18 cellular contexts compared by ENCODE assay signal in genomic region chr13:95033890-95034289, GRCh38.
A peak's percentile ranks its signal among the peaks of the same experiment; 100 is the strongest.
DNase-seq lines count a peak whose midpoint lies in the region; ATAC-seq and TF ChIP-seq lines count a peak whose summit lies in the region.
"Had no signal": no experiment of that assay in that cellular context is flagged by ENCODE, and none has a peak within 500 bp of the region (broad histone marks: within the 10 kb centered on the region; RNA-seq: fewer than 3 reads in every experiment).

No MANE protein-coding gene starts in this region.

- peaks cover 14% of the 10 kb centered on the region for H3K4me1 ChIP-seq in GM23338 (ENCODE audit: insufficient read depth)
- H3K4me1 ChIP-seq: A549, psoas muscle, SJCRH30 had no signal

- no peak overlapping the region for H2AFZ ChIP-seq in neural cell (ENCODE audit: low read depth, low read length)
- no peak overlapping the region for H2AFZ ChIP-seq in GM23338

- no peak overlapping the region for H3K4me3 Mint-ChIP-seq in activated naive CD4-positive, alpha-beta T cell treated with anti-CD3 and anti-CD28 coated beads, Interleukin-2, amount 10 ng/mL, durations not matched to agents 7 days and 5 days
- no peak overlapping the region for H3K4me3 Mint-ChIP-seq in GM23338
- H3K4me3 Mint-ChIP-seq: activated naive CD8-positive, alpha-beta T cell treated with anti-CD3 and anti-CD28 coated beads, Interleukin-2, amount 10 ng/mL, durations not matched to agents 7 days and 5 days had no signal

- DNase-seq in activated naive CD4-positive, alpha-beta T cell treated with anti-CD3 and anti-CD28 coated beads, Interleukin-2, amount 10 ng/mL, durations not matched to agents 7 days and 5 days, result no peak
- DNase-seq in activated naive CD4-positive, alpha-beta T cell treated with anti-CD3 and anti-CD28 coated beads, Interleukin-2, amount 50 U/mL, for 16 hours, result no peak
- DNase-seq in retina (no peak), GM23338 (ENCODE audit: low spot score) (no peak), NCI-H2081 treated with DMSO at 0.1 percent for 48 hours (lab: John Stamatoyannopoulos, UW) (no peak)
- DNase-seq: activated naive CD8-positive, alpha-beta T cell treated with anti-CD3 and anti-CD28 coated beads, Interleukin-2, amount 10 ng/mL, durations not matched to agents 7 days and 5 days; GF-D8; left cardiac atrium; MV-4-11; NCI-H2171; NK-92 treated with Interleukin-12 subunit alpha and Interleukin-12 subunit beta, amount 100 ng/mL, for 24 hours; psoas muscle; SJCRH30 had no signal

- H3K36me3 Mint-ChIP-seq in activated naive CD4-positive, alpha-beta T cell treated with anti-CD3 and anti-CD28 coated beads, Interleukin-2, amount 10 ng/mL, durations not matched to agents 7 days and 5 days, result no peaks in the 10 kb centered on the region
- no peaks in the 10 kb centered on the region; the same call in 2 of the 3 replicates for H3K36me3 Mint-ChIP-seq in GM23338 (ENCODE audit: low read depth)

- ATAC-seq in GM21390 (IDR thresholded peaks at IDR 0.05; ENCODE audit: unreplicated experiment) (peak; percentile 81), HG02938 (IDR thresholded peaks at IDR 0.05; ENCODE audit: unreplicated experiment) (peak; percentile 69), GM23338 (no peak)
- ATAC-seq: A549, HepG2, left cardiac atrium, psoas muscle had no signal

- H3K9me3 ChIP-seq in neural cell (ENCODE audit: low read length), result no peaks in the 10 kb centered on the region
- H3K9me3 ChIP-seq: A549, psoas muscle, SJCRH30 had no signal

- no peaks in the 10 kb centered on the region for H3K27me3 Mint-ChIP-seq in activated naive CD4-positive, alpha-beta T cell treated with anti-CD3 and anti-CD28 coated beads, Interleukin-2, amount 10 ng/mL, durations not matched to agents 7 days and 5 days
- H3K27me3 Mint-ChIP-seq in GM23338 (ENCODE audit: insufficient read depth, low read depth, poor library complexity), result no peaks in the 10 kb centered on the region
- H3K27me3 Mint-ChIP-seq: activated naive CD8-positive, alpha-beta T cell treated with anti-CD3 and anti-CD28 coated beads, Interleukin-2, amount 10 ng/mL, durations not matched to agents 7 days and 5 days had no signal

- peaks cover 7% of the 10 kb centered on the region for H3K4me1 Mint-ChIP-seq in activated naive CD4-positive, alpha-beta T cell treated with anti-CD3 and anti-CD28 coated beads, Interleukin-2, amount 10 ng/mL, durations not matched to agents 7 days and 5 days
- peaks cover 7% of the 10 kb centered on the region; the same call in 2 of the 3 replicates for H3K4me1 Mint-ChIP-seq in GM23338

- H3K9me3 Mint-ChIP-seq in activated naive CD4-positive, alpha-beta T cell treated with anti-CD3 and anti-CD28 coated beads, Interleukin-2, amount 10 ng/mL, durations not matched to agents 7 days and 5 days, result no peaks in the 10 kb centered on the region
- H3K9me3 Mint-ChIP-seq in GM23338, result no peaks in the 10 kb centered on the region
- H3K9me3 Mint-ChIP-seq: activated naive CD8-positive, alpha-beta T cell treated with anti-CD3 and anti-CD28 coated beads, Interleukin-2, amount 10 ng/mL, durations not matched to agents 7 days and 5 days had no signal

- H3K79me2 ChIP-seq in neural cell (replicated peaks; ENCODE audit: insufficient read depth, low read length) (no peaks in the 10 kb centered on the region), GM23338 (replicated peaks; ENCODE audit: insufficient read depth) (no peaks in the 10 kb centered on the region)

- TF ChIP-seq EP300 in neural cell (conservative IDR thresholded peaks at IDR 0.05; ENCODE audit: poor library complexity, severe bottlenecking), result no peak

- CTCF ChIA-PET in activated naive CD4-positive, alpha-beta T cell treated with anti-CD3 and anti-CD28 coated beads, Interleukin-2, amount 10 ng/mL, durations not matched to agents 7 days and 5 days (lab: Charles Lee), result no interaction called here

- peak overlapping the region; percentile 72 for H3K27ac Mint-ChIP-seq in activated naive CD4-positive, alpha-beta T cell treated with anti-CD3 and anti-CD28 coated beads, Interleukin-2, amount 10 ng/mL, durations not matched to agents 7 days and 5 days
- no peak overlapping the region; the same call in 1 of the 2 replicates for H3K27ac Mint-ChIP-seq in GM23338
- H3K27ac Mint-ChIP-seq: activated naive CD8-positive, alpha-beta T cell treated with anti-CD3 and anti-CD28 coated beads, Interleukin-2, amount 10 ng/mL, durations not matched to agents 7 days and 5 days had no signal

- H3K36me3 ChIP-seq in neural cell (ENCODE audit: insufficient read depth, low read length) (no peaks in the 10 kb centered on the region), GM23338 (ENCODE audit: insufficient read depth) (no peaks in the 10 kb centered on the region)
- H3K36me3 ChIP-seq: SJCRH30 had no signal

- no peaks in the 10 kb centered on the region for H3F3A ChIP-seq in neural cell (ENCODE audit: insufficient read depth, low read length, poor library complexity, severe bottlenecking)
- H3F3A ChIP-seq in GM23338 (replicated peaks; ENCODE audit: low read depth), result no peaks in the 10 kb centered on the region

- no peak for TF ChIP-seq CTCF in neural cell (IDR thresholded peaks at IDR 0.05; ENCODE audit: poor library complexity, severe bottlenecking)
- no peak for TF ChIP-seq CTCF in GM23338 (conservative IDR thresholded peaks at IDR 0.05; ENCODE audit: low read depth in 2 of 2)

- no peak overlapping the region for H3K4me3 ChIP-seq in neural cell (ENCODE audit: low read length)
- no peak overlapping the region for H3K4me3 ChIP-seq in GM23338
- H3K4me3 ChIP-seq: A549, psoas muscle, SJCRH30 had no signal

- H3K9ac ChIP-seq in neural cell (ENCODE audit: low read length), result no peak overlapping the region

- H3K9me2 ChIP-seq in neural cell (ENCODE audit: insufficient read depth, low read length), result no peaks in the 10 kb centered on the region
- no peaks in the 10 kb centered on the region for H3K9me2 ChIP-seq in GM23338 (ENCODE audit: insufficient read depth)

- H4K20me1 ChIP-seq in neural cell (ENCODE audit: insufficient read depth) (no peaks in the 10 kb centered on the region), GM23338 (replicated peaks; ENCODE audit: insufficient read depth) (no peaks in the 10 kb centered on the region)

- H3K27me3 ChIP-seq in neural cell (ENCODE audit: insufficient read depth, low read depth, low read length) (no peaks in the 10 kb centered on the region), GM23338 (ENCODE audit: insufficient read depth) (no peaks in the 10 kb centered on the region)
- H3K27me3 ChIP-seq: SJCRH30 had no signal

- H3K27ac ChIP-seq in neural cell (ENCODE audit: low read length) (peak overlapping the region; percentile 92), GM23338 (ENCODE audit: low read depth) (no peak overlapping the region)
- H3K27ac ChIP-seq: A549, psoas muscle, SJCRH30 had no signal

- TF ChIP-seq RAD21 in neural cell (conservative IDR thresholded peaks at IDR 0.05), result no peak

- no peak overlapping the region for H3K4me2 ChIP-seq in neural cell (ENCODE audit: low read length)
- H3K4me2 ChIP-seq in GM23338, result no peak overlapping the region
- H3K4me2 ChIP-seq: A549 had no signal

TF ChIP-seq in neural cell, 6 proteins besides CTCF, POLR2A, EP300 and RAD21 (continues in another document):
- TF ChIP-seq EZH2 (IDR thresholded peaks at IDR 0.05; ENCODE audit: borderline replicate concordance, insufficient read depth, low read length, poor library complexity, severe bottlenecking) (no peak), SMC3 (conservative IDR thresholded peaks at IDR 0.05; ENCODE audit: poor library complexity) (no peak), TAF1 (IDR thresholded peaks at IDR 0.05; ENCODE audit: low read depth) (no peak), POLR2AphosphoS5 (IDR thresholded peaks at IDR 0.05) (no peak), MXI1 (conservative IDR thresholded peaks at IDR 0.05; ENCODE audit: poor library complexity, severe bottlenecking) (no peak)

TF ChIP-seq in GM23338, 12 proteins besides CTCF, POLR2A, EP300 and RAD21:
- no peak for TF ChIP-seq CREB1 (CRISPR knock-in tag; IDR thresholded peaks at IDR 0.05; ENCODE audit: low read depth)
- TF ChIP-seq ETS1 (IDR thresholded peaks at IDR 0.05), result no peak
- no peak for TF ChIP-seq EZH2 (IDR thresholded peaks at IDR 0.05; ENCODE audit: low read depth, unreplicated experiment)
- no peak for TF ChIP-seq POLR2AphosphoS5 (IDR thresholded peaks at IDR 0.05; ENCODE audit: low read depth)
- no peak for TF ChIP-seq STAT1 (IDR thresholded peaks at IDR 0.05; ENCODE audit: unreplicated experiment)
- no peak for TF ChIP-seq EZH2phosphoT487 (IDR thresholded peaks at IDR 0.05; ENCODE audit: unreplicated experiment)
- TF ChIP-seq NANOG (IDR thresholded peaks at IDR 0.05; ENCODE audit: borderline replicate concordance), result no peak
- TF ChIP-seq ZNF114 (CRISPR knock-in tag; IDR thresholded peaks at IDR 0.05), result no peak
